9 cellular contexts compared by ENCODE assay signal in the genomic region with DNA sequence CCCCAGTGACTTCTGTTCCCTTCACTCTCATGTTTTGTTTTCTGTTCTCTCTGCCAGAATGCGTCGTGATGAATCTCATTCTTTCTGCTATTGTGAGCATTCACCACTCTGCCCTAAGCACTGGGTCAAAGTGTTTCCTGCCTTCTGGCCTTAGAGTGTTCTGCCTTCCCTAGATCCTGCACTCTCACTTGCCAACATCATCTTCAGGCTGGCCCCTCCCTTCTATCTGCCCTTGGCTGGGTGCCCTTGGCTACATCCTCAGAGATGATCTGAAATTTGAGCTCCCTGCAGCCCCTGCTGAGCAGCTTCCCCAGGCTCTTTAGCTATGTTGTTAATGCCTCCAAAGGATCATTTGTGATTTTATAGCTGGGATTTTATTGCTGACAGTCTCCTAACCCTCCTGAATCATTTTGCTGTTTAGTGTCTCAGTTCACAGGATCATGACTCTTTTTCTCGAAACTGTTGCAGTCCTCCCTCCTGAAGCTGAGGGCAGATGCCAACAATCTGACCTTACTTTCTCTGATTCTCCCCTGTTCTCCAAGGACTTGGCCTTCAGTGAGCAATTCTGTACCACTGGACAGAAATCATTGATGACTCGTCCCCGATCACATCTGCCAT. TPM values are rescaled to one million over a fixed set of nuclear protein-coding genes. Genes with fewer than 3 reads are reported as not detected.
DNase-seq lines count a peak whose midpoint lies in the region; ATAC-seq lines count a peak whose summit lies in the region.
"Had no signal": no experiment of that assay in that cellular context is flagged by ENCODE, and none has a peak within 500 bp of the region (broad histone marks: within the 10 kb centered on the region; RNA-seq: fewer than 3 reads in every experiment).

No MANE protein-coding gene starts in this region.

- no peaks in the 10 kb centered on the region for H3K4me1 Mint-ChIP-seq in naive thymus-derived CD8-positive, alpha-beta T cell
- H3K4me1 Mint-ChIP-seq: central memory CD8-positive, alpha-beta T cell had no signal

- no peaks in the 10 kb centered on the region for H3K9me3 Mint-ChIP-seq in naive thymus-derived CD8-positive, alpha-beta T cell
- H3K9me3 Mint-ChIP-seq: central memory CD8-positive, alpha-beta T cell had no signal

- no peak overlapping the region for H3K4me3 Mint-ChIP-seq in naive thymus-derived CD8-positive, alpha-beta T cell
- H3K4me3 Mint-ChIP-seq: central memory CD8-positive, alpha-beta T cell had no signal

- no peaks in the 10 kb centered on the region for H3K36me3 Mint-ChIP-seq in naive thymus-derived CD8-positive, alpha-beta T cell

- peaks cover 0 to 2% (median 0%) of the 10 kb centered on the region in 5 donors for H3K27me3 Mint-ChIP-seq in naive thymus-derived CD8-positive, alpha-beta T cell
- H3K27me3 Mint-ChIP-seq: central memory CD8-positive, alpha-beta T cell had no signal

- DNase-seq in DMS79 treated with DMSO at 0.1 percent for 48 hours (lab: John Stamatoyannopoulos, UW) (peak; percentile 91), NCI-H2171 (lab: John Stamatoyannopoulos, UW) (peak; percentile 85), cerebellar cortex (ENCODE audit: low spot score) (peak; percentile 71), myocyte (ENCODE audit: low read depth) (peak; percentile 75), NOMO-1 (lab: John Stamatoyannopoulos, UW; ENCODE audit: unreplicated experiment in 2 of 2) (no peak)
- no peak for DNase-seq in stimulated activated naive CD8-positive, alpha-beta T cell treated with anti-CD3 and anti-CD28 coated beads, Interleukin-15, Interleukin-2, amounts not matched to agents 100 U/mL and 50 U/mL, for 24 hours
- no peak for DNase-seq in naive thymus-derived CD8-positive, alpha-beta T cell

- ATAC-seq in stimulated activated naive CD8-positive, alpha-beta T cell treated with anti-CD3 and anti-CD28 coated beads, Interleukin-15, Interleukin-2, amounts not matched to agents 100 U/mL and 50 U/mL, for 24 hours: no peak
- ATAC-seq in HG02938 (IDR thresholded peaks at IDR 0.05; ENCODE audit: unreplicated experiment): no peak
- ATAC-seq in naive thymus-derived CD8-positive, alpha-beta T cell: no peak

- POLR2A ChIA-PET in naive thymus-derived CD8-positive, alpha-beta T cell (lab: Charles Lee): interaction anchor here (0.7 kb wide), 1 partner anchor 9 kb away, joined by 3 read pairs; no protein-coding TSS in a partner anchor

- H3K27ac Mint-ChIP-seq in naive thymus-derived CD8-positive, alpha-beta T cell: no peak overlapping the region

RNA-seq across cellular contexts. Expression of gene DHRS2, which starts 4.5 kb away (rescaled TPM):
- total RNA-seq in myocyte: 0.19 and 1.2 TPM in 2 replicates
- polyA plus RNA-seq in myocyte (2012): 0.25 TPM
- total RNA-seq in naive thymus-derived CD8-positive, alpha-beta T cell: not detected
- not detected for polyA plus RNA-seq in naive thymus-derived CD8-positive, alpha-beta T cell

Comparison
In these comparisons a context has a peak if more than half of its experiments do, and no peak if none do; other contexts are left out.
1. DNase-seq: peak in DMS79 treated with DMSO at 0.1 percent for 48 hours (single experiment), NCI-H2171 (single experiment), cerebellar cortex (single experiment) and myocyte (single experiment); none in stimulated activated naive CD8-positive, alpha-beta T cell treated with anti-CD3 and anti-CD28 coated beads, Interleukin-15, Interleukin-2, amounts not matched to agents 100 U/mL and 50 U/mL, for 24 hours (single experiment), NOMO-1 (0 of 2) and naive thymus-derived CD8-positive, alpha-beta T cell (0 of 10).